Comparison of ENCODE assay signal across 17 cellular contexts in the genomic region with DNA sequence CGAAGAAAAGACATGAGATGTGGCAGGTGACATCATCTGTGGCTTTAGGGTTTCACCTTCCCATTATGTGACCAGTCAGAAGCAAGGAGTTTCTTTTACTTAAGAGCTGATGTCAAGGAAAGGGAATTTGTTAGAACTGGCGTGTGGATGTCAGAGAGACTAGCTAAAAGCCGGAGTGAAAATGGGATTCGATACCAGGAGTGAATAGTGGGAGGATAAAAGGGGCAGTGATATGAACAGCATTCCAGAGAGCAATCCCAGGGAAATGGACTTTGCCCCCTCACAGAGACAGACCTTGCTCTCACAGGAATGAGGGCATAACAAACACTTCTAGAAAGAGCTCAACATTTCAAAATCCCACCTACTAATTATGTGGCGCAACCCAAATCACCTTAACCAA. TPM values are rescaled to one million over a fixed set of nuclear protein-coding genes. Genes with fewer than 3 reads are reported as not detected.
DNase-seq lines count a peak whose midpoint lies in the region; ATAC-seq, FAIRE-seq and TF ChIP-seq lines count a peak whose summit lies in the region.
"Had no signal": no experiment of that assay in that cellular context is flagged by ENCODE, and none has a peak within 500 bp of the region (broad histone marks: within the 10 kb centered on the region; RNA-seq: fewer than 3 reads in every experiment).

No MANE protein-coding gene starts in this region.

- H3K27ac ChIP-seq in PC-3 (ENCODE audit: low read length) (no peak overlapping the region), small intestine (ENCODE audit: low read depth in 1 of 2, low read length in 1 of 2) (no peak overlapping the region), right cardiac atrium (ENCODE audit: low read length) (no peak overlapping the region)

- no peak overlapping the region for H2AFZ ChIP-seq in PC-3 (ENCODE audit: low read length)

- H3K4me2 ChIP-seq in PC-3 (ENCODE audit: low read length): peak overlapping the region; percentile 79

- 45 to 68% (median 46%) methylated on average over 5 of the region's 5 CpGs for WGBS in small intestine, 3 donors
- 65% methylated on average over 5 of the region's 5 CpGs for WGBS in right cardiac atrium

- no peaks in the 10 kb centered on the region for H3F3A ChIP-seq in PC-3 (ENCODE audit: low read length, unreplicated experiment)

- no peak for FAIRE-seq in small intestine (lab: Jason Lieb, UNC)

- no peak overlapping the region for H3K9ac ChIP-seq in PC-3 (ENCODE audit: low read length)

- no TSS peak for BruUV-seq in PC-3 (replicated peaks; lab: Mats Ljungman, UMichigan)

- H3K9me3 ChIP-seq in PC-3 (ENCODE audit: low read length): no peaks in the 10 kb centered on the region
- H3K9me3 ChIP-seq in small intestine (ENCODE audit: control insufficient read depth, low read depth): no peaks in the 10 kb centered on the region
- H3K9me3 ChIP-seq in right cardiac atrium (ENCODE audit: control insufficient read depth, low read length): no peaks in the 10 kb centered on the region
- H3K9me3 ChIP-seq: gastrocnemius medialis had no signal

- H3K4me1 ChIP-seq in PC-3 (ENCODE audit: insufficient read depth, low read length): peaks cover 28% of the 10 kb centered on the region
- peaks cover 0 to 3% of the 10 kb centered on the region in 2 donors for H3K4me1 ChIP-seq in small intestine (ENCODE audit: control insufficient read depth in 2 of 2, insufficient read depth in 1 of 2, low read depth in 1 of 2, low read length in 1 of 2)
- no peaks in the 10 kb centered on the region for H3K4me1 ChIP-seq in right cardiac atrium (ENCODE audit: control insufficient read depth, insufficient read depth, low read length)

- H3K9me2 ChIP-seq in PC-3 (replicated peaks; ENCODE audit: low read length): no peaks in the 10 kb centered on the region

- POLR2A ChIA-PET in PC-3 (lab: Charles Lee; ENCODE audit: unreplicated experiment): no interaction called here
- POLR2A ChIA-PET in naive thymus-derived CD8-positive, alpha-beta T cell (lab: Charles Lee): no interaction called here

- ATAC-seq in PC-3 (no peak), right cardiac atrium (no peak)
- ATAC-seq in naive thymus-derived CD8-positive, alpha-beta T cell: no peak
- ATAC-seq: activated T-cell treated with anti-CD3 and anti-CD28 coated beads, Interleukin-2, amount 50 U/mL, for 72 hours; effector memory CD8-positive, alpha-beta T cell; gastrocnemius medialis had no signal

- TF ChIP-seq CTCF in PC-3 (conservative IDR thresholded peaks at IDR 0.05; ENCODE audit: low read depth, low read length): no peak

- DNase-seq in NCI-H526 (lab: John Stamatoyannopoulos, UW) (peak; percentile 38 to 68), NCI-H526 treated with DMSO at 0.1 percent for 48 hours (lab: John Stamatoyannopoulos, UW) (no peak), PC-3 (no peak), kidney glomerular epithelial cell (lab: John Stamatoyannopoulos, UW) (peak; percentile 35), small intestine (peak; percentile 67), right cardiac atrium (no peak), globus pallidus (ENCODE audit: low spot score) (no peak)
- DNase-seq in naive thymus-derived CD8-positive, alpha-beta T cell: no peak
- DNase-seq: 8988T; activated CD4-positive, alpha-beta memory T cell treated with anti-CD3 and anti-CD28 coated beads, Interleukin-2, amount 10 ng/mL, durations not matched to agents 7 days and 5 days; activated T-cell treated with anti-CD3 and anti-CD28 coated beads, Interleukin-2, amount 50 U/mL, for 72 hours; effector memory CD8-positive, alpha-beta T cell; gastrocnemius medialis; GOT3; OCI-M1 had no signal

- H3K4me3 Mint-ChIP-seq in naive thymus-derived CD8-positive, alpha-beta T cell: no peak overlapping the region
- H3K4me3 Mint-ChIP-seq: central memory CD8-positive, alpha-beta T cell had no signal

- H4K20me1 ChIP-seq in PC-3 (ENCODE audit: low read length): no peaks in the 10 kb centered on the region

- no peaks in the 10 kb centered on the region for H3K36me3 Mint-ChIP-seq in naive thymus-derived CD8-positive, alpha-beta T cell
- H3K36me3 Mint-ChIP-seq: CD14-positive monocyte had no signal

- no peaks in the 10 kb centered on the region for H3K9me3 Mint-ChIP-seq in naive thymus-derived CD8-positive, alpha-beta T cell
- H3K9me3 Mint-ChIP-seq: activated CD4-positive, alpha-beta memory T cell treated with anti-CD3 and anti-CD28 coated beads, Interleukin-2, amount 10 ng/mL, durations not matched to agents 7 days and 5 days; activated T-cell treated with anti-CD3 and anti-CD28 coated beads, Interleukin-2, amount 50 U/mL, for 72 hours; CD14-positive monocyte; central memory CD8-positive, alpha-beta T cell; effector memory CD8-positive, alpha-beta T cell had no signal

- intact Hi-C loops in PC-3 (cut with micrococcal nuclease) (loop anchor here (10.0 kb wide), 1 partner anchor 176 kb away; no protein-coding TSS in a partner anchor), right cardiac atrium (cut with DNase I) (no loop called here)

- H3K27ac Mint-ChIP-seq in naive thymus-derived CD8-positive, alpha-beta T cell: no peak overlapping the region
- H3K27ac Mint-ChIP-seq: effector memory CD8-positive, alpha-beta T cell had no signal

- H3K36me3 ChIP-seq in PC-3 (ENCODE audit: low read depth, low read length) (no peaks in the 10 kb centered on the region), small intestine (ENCODE audit: control insufficient read depth in 2 of 2, insufficient read depth in 2 of 2, low read length in 2 of 2) (no peaks in the 10 kb centered on the region)
- H3K36me3 ChIP-seq: gastrocnemius medialis had no signal

- H3K79me2 ChIP-seq in PC-3 (ENCODE audit: low read length): no peaks in the 10 kb centered on the region

- no peak overlapping the region for H3K4me3 ChIP-seq in PC-3 (ENCODE audit: low read length)
- no peak overlapping the region for H3K4me3 ChIP-seq in small intestine (ENCODE audit: low read depth in 1 of 2, low read length in 2 of 2)
- H3K4me3 ChIP-seq in right cardiac atrium (ENCODE audit: low read length): no peak overlapping the region
- H3K4me3 ChIP-seq: gastrocnemius medialis had no signal

- H3K4me1 Mint-ChIP-seq in naive thymus-derived CD8-positive, alpha-beta T cell: peaks cover 7 to 16% (median 11%) of the 10 kb centered on the region in 4 donors

- H3K27me3 Mint-ChIP-seq in naive thymus-derived CD8-positive, alpha-beta T cell: peaks cover 0 to 9% (median 0%) of the 10 kb centered on the region in 5 donors
- H3K27me3 Mint-ChIP-seq: effector memory CD8-positive, alpha-beta T cell had no signal

- CTCF ChIA-PET in PC-3 (lab: Charles Lee): interaction anchor here (0.7 kb wide), 1 partner anchor 570 kb away, joined by 3 read pairs; no protein-coding TSS in a partner anchor

- H3K27me3 ChIP-seq in PC-3 (ENCODE audit: low read length): no peaks in the 10 kb centered on the region
- peaks cover 0 to 3% of the 10 kb centered on the region in 2 donors for H3K27me3 ChIP-seq in small intestine (ENCODE audit: control insufficient read depth in 2 of 2, insufficient read depth in 2 of 2, low read length in 2 of 2)
- H3K27me3 ChIP-seq in right cardiac atrium (ENCODE audit: control insufficient read depth, insufficient read depth): no peaks in the 10 kb centered on the region
- H3K27me3 ChIP-seq: gastrocnemius medialis had no signal

RNA-seq across cellular contexts. Expression of a gene that starts 5.9 kb away (rescaled TPM):
- total RNA-seq in PC-3 (2014; rRNA removed) (2.4 and 2.9 TPM in 2 replicates), right cardiac atrium (1 to 10 TPM; 1.7 to 8.5 (median 3.5) TPM)
- polyA plus RNA-seq in small intestine (1 to 10 TPM in 1 of 3 donors, under 1 TPM in 2; 0.54 to 2.1 (median 0.89) TPM), right cardiac atrium (0.63 TPM)
- under 1 TPM; 0.19 to 0.21 TPM for total RNA-seq in naive thymus-derived CD8-positive, alpha-beta T cell
- under 1 TPM in 1 of 3 donors, not detected in 2; 0.42 TPM for polyA plus RNA-seq in naive thymus-derived CD8-positive, alpha-beta T cell

Comparison
In these comparisons a context has a peak if more than half of its experiments do, and no peak if none do; other contexts are left out.
1. DNase-seq: peak in NCI-H526 (2 of 2), kidney glomerular epithelial cell (single experiment) and small intestine (single experiment); none in NCI-H526 treated with DMSO at 0.1 percent for 48 hours (single experiment), PC-3 (single experiment), naive thymus-derived CD8-positive, alpha-beta T cell (0 of 10), right cardiac atrium (0 of 3) and globus pallidus (single experiment).